Comparison of ENCODE assay signal across 17 cellular contexts in genomic region chr5:72234898-72235297, GRCh38.
DNase-seq lines count a peak whose midpoint lies in the region; ATAC-seq and TF ChIP-seq lines count a peak whose summit lies in the region.
"Had no signal": no experiment of that assay in that cellular context is flagged by ENCODE, and none has a peak within 500 bp of the region (broad histone marks: within the 10 kb centered on the region; RNA-seq: fewer than 3 reads in every experiment).

No MANE protein-coding gene starts in this region.

- ATAC-seq in activated CD4-positive, alpha-beta T cell treated with anti-CD3 and anti-CD28 coated beads for 36 hours, result no peak

- no peaks in the 10 kb centered on the region for H3K9me3 Mint-ChIP-seq in activated CD4-positive, alpha-beta T cell treated with anti-CD3 and anti-CD28 coated beads for 36 hours (ENCODE audit: low read depth)
- no peaks in the 10 kb centered on the region for H3K9me3 Mint-ChIP-seq in activated CD4-positive, alpha-beta T cell treated with anti-CD3 and anti-CD28 coated beads, Interleukin-2, amount 10 ng/mL, durations not matched to agents 7 days and 5 days
- H3K9me3 Mint-ChIP-seq in stimulated activated naive CD8-positive, alpha-beta T cell treated with anti-CD3 and anti-CD28 coated beads, Interleukin-15, Interleukin-2, amounts not matched to agents 100 ng/mL and 50 ng/mL, for 24 hours, result no peaks in the 10 kb centered on the region
- H3K9me3 Mint-ChIP-seq in CD14-positive monocyte, result no peaks in the 10 kb centered on the region
- H3K9me3 Mint-ChIP-seq: activated naive CD8-positive, alpha-beta T cell treated with anti-CD3 and anti-CD28 coated beads, Interleukin-2, amount 10 ng/mL, durations not matched to agents 7 days and 5 days; memory B cell; neural progenitor cell had no signal

- H3K4me1 Mint-ChIP-seq in activated CD4-positive, alpha-beta T cell treated with anti-CD3 and anti-CD28 coated beads for 36 hours, result peaks cover 40% of the 10 kb centered on the region
- peaks cover 43% of the 10 kb centered on the region for H3K4me1 Mint-ChIP-seq in activated CD4-positive, alpha-beta T cell treated with anti-CD3 and anti-CD28 coated beads, Interleukin-2, amount 10 ng/mL, durations not matched to agents 7 days and 5 days
- H3K4me1 Mint-ChIP-seq in stimulated activated naive CD8-positive, alpha-beta T cell treated with anti-CD3 and anti-CD28 coated beads, Interleukin-15, Interleukin-2, amounts not matched to agents 100 ng/mL and 50 ng/mL, for 24 hours (ENCODE audit: low read depth), result peaks cover 60% of the 10 kb centered on the region
- H3K4me1 Mint-ChIP-seq in CD14-positive monocyte, result peaks cover 29% of the 10 kb centered on the region

- POLR2A ChIA-PET in activated CD4-positive, alpha-beta T cell treated with anti-CD3 and anti-CD28 coated beads for 36 hours (lab: Charles Lee), result interaction anchor here (1.1 to 1.2 kb wide), 2 partner anchors 14 to 85 kb away, joined by 5 to 6 read pairs; partner anchors contain the start of genes MRPS27 and PTCD2
- POLR2A ChIA-PET in activated CD4-positive, alpha-beta T cell treated with anti-CD3 and anti-CD28 coated beads, Interleukin-2, amount 10 ng/mL, durations not matched to agents 7 days and 5 days (lab: Charles Lee), result no interaction called here

- no peak overlapping the region for H3K4me3 ChIP-seq in SJSA1
- H3K4me3 ChIP-seq in epithelial cell of esophagus (ENCODE audit: low read length), result no peak overlapping the region
- H3K4me3 ChIP-seq in vagina, result no peak overlapping the region
- H3K4me3 ChIP-seq: gastrocnemius medialis, neural progenitor cell had no signal

- no peak overlapping the region for H3K4me3 Mint-ChIP-seq in activated CD4-positive, alpha-beta T cell treated with anti-CD3 and anti-CD28 coated beads for 36 hours
- H3K4me3 Mint-ChIP-seq in activated CD4-positive, alpha-beta T cell treated with anti-CD3 and anti-CD28 coated beads, Interleukin-2, amount 10 ng/mL, durations not matched to agents 7 days and 5 days, result no peak overlapping the region
- H3K4me3 Mint-ChIP-seq in stimulated activated naive CD8-positive, alpha-beta T cell treated with anti-CD3 and anti-CD28 coated beads, Interleukin-15, Interleukin-2, amounts not matched to agents 100 ng/mL and 50 ng/mL, for 24 hours, result peak overlapping the region; percentile 20
- no peak overlapping the region for H3K4me3 Mint-ChIP-seq in CD14-positive monocyte
- H3K4me3 Mint-ChIP-seq: memory B cell, neural progenitor cell had no signal

- peaks cover 20% of the 10 kb centered on the region for H3K4me1 ChIP-seq in SJSA1 (replicated peaks)
- H3K4me1 ChIP-seq in vagina, result peaks cover 15% of the 10 kb centered on the region

- TF ChIP-seq POLR2A in vagina (IDR thresholded peaks at IDR 0.05), result no peak

- peaks cover 34% of the 10 kb centered on the region for H3K36me3 ChIP-seq in SJSA1
- peaks cover 0 to 7% of the 10 kb centered on the region in 2 donors for H3K36me3 ChIP-seq in vagina
- H3K36me3 ChIP-seq: neural progenitor cell had no signal

- intact Hi-C loops in activated CD4-positive, alpha-beta T cell treated with anti-CD3 and anti-CD28 coated beads for 36 hours (cut with DNase I, micrococcal nuclease), result loop anchor here (1.0 to 5.0 kb wide), 2 partner anchors 72 to 96 kb away; no protein-coding TSS in a partner anchor
- intact Hi-C loops in CD14-positive monocyte (cut with micrococcal nuclease) (no loop called here), vagina (cut with DNase I) (no loop called here)

- H3K9me3 ChIP-seq in SJSA1 (replicated peaks), result no peaks in the 10 kb centered on the region
- H3K9me3 ChIP-seq in vagina, result no peaks in the 10 kb centered on the region
- H3K9me3 ChIP-seq: gastrocnemius medialis had no signal

- CTCF ChIA-PET in activated CD4-positive, alpha-beta T cell treated with anti-CD3 and anti-CD28 coated beads for 36 hours (lab: Charles Lee), result interaction anchor here (0.6 to 1.7 kb wide), 4 partner anchors 8 to 101 kb away, joined by 3 to 6 read pairs (median 3); no protein-coding TSS in a partner anchor
- CTCF ChIA-PET in activated CD4-positive, alpha-beta T cell treated with anti-CD3 and anti-CD28 coated beads, Interleukin-2, amount 10 ng/mL, durations not matched to agents 7 days and 5 days (lab: Charles Lee), result interaction anchor here (1.2 kb wide), 1 partner anchor 37 kb away, joined by 3 read pairs; no protein-coding TSS in a partner anchor

- H3K36me3 Mint-ChIP-seq in activated CD4-positive, alpha-beta T cell treated with anti-CD3 and anti-CD28 coated beads for 36 hours (ENCODE audit: low read depth), result peaks cover 64% of the 10 kb centered on the region
- peaks cover 52% of the 10 kb centered on the region for H3K36me3 Mint-ChIP-seq in activated CD4-positive, alpha-beta T cell treated with anti-CD3 and anti-CD28 coated beads, Interleukin-2, amount 10 ng/mL, durations not matched to agents 7 days and 5 days (ENCODE audit: low read depth)
- H3K36me3 Mint-ChIP-seq in stimulated activated naive CD8-positive, alpha-beta T cell treated with anti-CD3 and anti-CD28 coated beads, Interleukin-15, Interleukin-2, amounts not matched to agents 100 ng/mL and 50 ng/mL, for 24 hours (ENCODE audit: low read depth), result peaks cover 75% of the 10 kb centered on the region
- H3K36me3 Mint-ChIP-seq in CD14-positive monocyte, result peaks cover 43 to 58% of the 10 kb centered on the region in 2 donors

- peak overlapping the region; percentile 40 for H3K27ac Mint-ChIP-seq in activated CD4-positive, alpha-beta T cell treated with anti-CD3 and anti-CD28 coated beads for 36 hours
- no peak overlapping the region for H3K27ac Mint-ChIP-seq in activated CD4-positive, alpha-beta T cell treated with anti-CD3 and anti-CD28 coated beads, Interleukin-2, amount 10 ng/mL, durations not matched to agents 7 days and 5 days
- H3K27ac Mint-ChIP-seq in stimulated activated naive CD8-positive, alpha-beta T cell treated with anti-CD3 and anti-CD28 coated beads, Interleukin-15, Interleukin-2, amounts not matched to agents 100 ng/mL and 50 ng/mL, for 24 hours, result peak overlapping the region; percentile 82
- H3K27ac Mint-ChIP-seq in CD14-positive monocyte, result no peak overlapping the region
- H3K27ac Mint-ChIP-seq: activated naive CD8-positive, alpha-beta T cell treated with anti-CD3 and anti-CD28 coated beads, Interleukin-2, amount 10 ng/mL, durations not matched to agents 7 days and 5 days; memory B cell; neural progenitor cell had no signal

- TF ChIP-seq CTCF in epithelial cell of esophagus (IDR thresholded peaks at IDR 0.05; ENCODE audit: insufficient read depth, low read depth, low read length, missing control alignments) (no peak), CD14-positive monocyte (IDR thresholded peaks at IDR 0.05) (no peak), vagina (IDR thresholded peaks at IDR 0.05) (no peak)

- H3K27me3 ChIP-seq in SJSA1 (replicated peaks), result no peaks in the 10 kb centered on the region
- H3K27me3 ChIP-seq in vagina, result no peaks in the 10 kb centered on the region
- H3K27me3 ChIP-seq: gastrocnemius medialis, neural progenitor cell had no signal

- DNase-seq in activated CD4-positive, alpha-beta T cell treated with anti-CD3 and anti-CD28 coated beads for 36 hours, result peak; percentile 18
- DNase-seq in activated CD4-positive, alpha-beta T cell treated with anti-CD3 and anti-CD28 coated beads, Interleukin-2, amount 10 ng/mL, durations not matched to agents 7 days and 5 days, result no peak
- no peak for DNase-seq in SJSA1 (ENCODE audit: low read depth in 1 of 2, low spot score in 2 of 2)
- peak; percentile 55 for DNase-seq in epithelial cell of esophagus (ENCODE audit: low read depth)
- no peak for DNase-seq in iPS-NIHi11 (ENCODE audit: low spot score)
- DNase-seq in CD14-positive monocyte (ENCODE audit: low spot score), result no peak
- DNase-seq in vagina (ENCODE audit: extremely low spot score in 2 of 2), result no peak
- DNase-seq: 8988T; activated naive CD8-positive, alpha-beta T cell treated with anti-CD3 and anti-CD28 coated beads, Interleukin-2, amount 10 ng/mL, durations not matched to agents 7 days and 5 days; DMS79; gastrocnemius medialis; NCI-H1048; NCI-H2107; retina had no signal

- H3K27me3 Mint-ChIP-seq in activated CD4-positive, alpha-beta T cell treated with anti-CD3 and anti-CD28 coated beads for 36 hours, result no peaks in the 10 kb centered on the region
- H3K27me3 Mint-ChIP-seq in activated CD4-positive, alpha-beta T cell treated with anti-CD3 and anti-CD28 coated beads, Interleukin-2, amount 10 ng/mL, durations not matched to agents 7 days and 5 days, result peaks cover 4% of the 10 kb centered on the region
- H3K27me3 Mint-ChIP-seq in stimulated activated naive CD8-positive, alpha-beta T cell treated with anti-CD3 and anti-CD28 coated beads, Interleukin-15, Interleukin-2, amounts not matched to agents 100 ng/mL and 50 ng/mL, for 24 hours, result no peaks in the 10 kb centered on the region
- peaks cover 0 to 2% (median 1%) of the 10 kb centered on the region in 3 donors for H3K27me3 Mint-ChIP-seq in CD14-positive monocyte (ENCODE audit: low read depth in 3 of 3)
- H3K27me3 Mint-ChIP-seq: activated naive CD8-positive, alpha-beta T cell treated with anti-CD3 and anti-CD28 coated beads, Interleukin-2, amount 10 ng/mL, durations not matched to agents 7 days and 5 days; memory B cell had no signal

- peak overlapping the region; percentile 52 for H3K27ac ChIP-seq in SJSA1
- H3K27ac ChIP-seq in vagina, result no peak overlapping the region
- H3K27ac ChIP-seq: neural progenitor cell had no signal

Comparison
In these comparisons a context has a peak if more than half of its experiments do, and no peak if none do; other contexts are left out.
1. DNase-seq: peak in activated CD4-positive, alpha-beta T cell treated with anti-CD3 and anti-CD28 coated beads for 36 hours (single experiment) and epithelial cell of esophagus (single experiment); none in activated CD4-positive, alpha-beta T cell treated with anti-CD3 and anti-CD28 coated beads, Interleukin-2, amount 10 ng/mL, durations not matched to agents 7 days and 5 days (single experiment), SJSA1 (0 of 2), iPS-NIHi11 (single experiment), CD14-positive monocyte (single experiment) and vagina (0 of 2).
2. H3K27ac Mint-ChIP-seq: peak in activated CD4-positive, alpha-beta T cell treated with anti-CD3 and anti-CD28 coated beads for 36 hours (single experiment) and stimulated activated naive CD8-positive, alpha-beta T cell treated with anti-CD3 and anti-CD28 coated beads, Interleukin-15, Interleukin-2, amounts not matched to agents 100 ng/mL and 50 ng/mL, for 24 hours (single experiment); none in activated CD4-positive, alpha-beta T cell treated with anti-CD3 and anti-CD28 coated beads, Interleukin-2, amount 10 ng/mL, durations not matched to agents 7 days and 5 days (single experiment) and CD14-positive monocyte (0 of 7).
3. intact Hi-C loops: an anchor here in activated CD4-positive, alpha-beta T cell treated with anti-CD3 and anti-CD28 coated beads for 36 hours (1.0 to 5.0 kb wide); none called in CD14-positive monocyte and vagina.